Comparison of ENCODE assay signal across 13 cellular contexts in genomic region chr3:127889976-127890650, GRCh38. TPM values are rescaled to one million over a fixed set of nuclear protein-coding genes. Genes with fewer than 3 reads are reported as not detected.
DNase-seq lines count a peak whose midpoint lies in the region; ATAC-seq, FAIRE-seq and TF ChIP-seq lines count a peak whose summit lies in the region.
"Had no signal": no experiment of that assay in that cellular context is flagged by ENCODE, and none has a peak within 500 bp of the region (broad histone marks: within the 10 kb centered on the region; RNA-seq: fewer than 3 reads in every experiment).

No MANE protein-coding gene starts in this region.

- no peak overlapping the region for H3K4me3 ChIP-seq in body of pancreas
- no peak overlapping the region for H3K4me3 ChIP-seq in mesendoderm (ENCODE audit: low read length)
- H3K4me3 ChIP-seq in A673 (ENCODE audit: low read depth, low read length, poor library complexity, severe bottlenecking): no peak overlapping the region
- H3K4me3 ChIP-seq: MG63 had no signal

- H3K79me2 ChIP-seq in mesendoderm (ENCODE audit: control insufficient read depth, insufficient read depth, low read length): no peaks in the 10 kb centered on the region

- H3K27me3 ChIP-seq in body of pancreas: no peaks in the 10 kb centered on the region
- H3K27me3 ChIP-seq in mesendoderm (ENCODE audit: insufficient read depth, low read length, poor library complexity): no peaks in the 10 kb centered on the region
- no peaks in the 10 kb centered on the region for H3K27me3 ChIP-seq in A673 (replicated peaks; ENCODE audit: insufficient read depth, low read depth, low read length, poor library complexity)
- H3K27me3 ChIP-seq: MG63 had no signal

- CTCF ChIA-PET in A673 (lab: Charles Lee): interaction anchor here (0.7 kb wide), 1 partner anchor 234 kb away, joined by 3 read pairs; no protein-coding TSS in a partner anchor

- BruUV-seq in A673 (replicated peaks; lab: Mats Ljungman, UMichigan): no TSS peak

- no peak overlapping the region for H3K9ac ChIP-seq in mesendoderm (ENCODE audit: low read length)

- no peaks in the 10 kb centered on the region for H3K36me3 ChIP-seq in body of pancreas (replicated peaks in 1 of 2; ENCODE audit: insufficient read depth in 1 of 2, low read depth in 2 of 2)
- H3K36me3 ChIP-seq in mesendoderm (ENCODE audit: control insufficient read depth, insufficient read depth, low read length): no peaks in the 10 kb centered on the region
- no peaks in the 10 kb centered on the region for H3K36me3 ChIP-seq in A673 (ENCODE audit: insufficient read depth, low read length, poor library complexity, severe bottlenecking)
- H3K36me3 ChIP-seq: MG63 had no signal

- no peak for FAIRE-seq in urothelium cell line (lab: Jason Lieb, UNC)
- FAIRE-seq: endometrium had no signal

- no peak overlapping the region for H4K5ac ChIP-seq in mesendoderm (ENCODE audit: low read length)

- H3K4ac ChIP-seq in mesendoderm (ENCODE audit: low read depth, low read length): no peak overlapping the region

- POLR2A ChIA-PET in A673 (lab: Charles Lee; ENCODE audit: low non-redundant PET): no interaction called here

- no peak overlapping the region for H3K56ac ChIP-seq in mesendoderm (ENCODE audit: low read length)

- no peak overlapping the region for H2BK15ac ChIP-seq in mesendoderm (replicated peaks; ENCODE audit: low read depth)

- DNase-seq in ELF-1 (ENCODE audit: low read depth, low spot score) (peak; percentile 65), HK-2 (ENCODE audit: unreplicated experiment) (peak; percentile 16), body of pancreas (no peak), mesendoderm (peak; percentile 10), NCI-H82 treated with DMSO at 0.1 percent for 48 hours (lab: John Stamatoyannopoulos, UW; ENCODE audit: unreplicated experiment) (no peak), A673 (ENCODE audit: low spot score) (no peak), urothelium cell line (ENCODE audit: low spot score) (no peak)
- DNase-seq: CD8-positive, alpha-beta T cell; NCI-H446; Right ventricle myocardium superior had no signal

- peak; percentile 33 for ATAC-seq in body of pancreas
- ATAC-seq in HG03280 (IDR thresholded peaks at IDR 0.05; ENCODE audit: unreplicated experiment): no peak
- ATAC-seq: CD8-positive, alpha-beta T cell had no signal

- TF ChIP-seq CTCF in body of pancreas (IDR thresholded peaks at IDR 0.05) (no peak), A673 (conservative IDR thresholded peaks at IDR 0.05; ENCODE audit: low read depth, low read length) (no peak)

- WGBS in body of pancreas, 2 donors: 71 to 83% methylated on average over 3 of the region's 3 CpGs
- no CpG with 5 or more reads among the region's 3 CpGs for WGBS in mesendoderm (ENCODE audit: extremely low coverage, insufficient coverage, low lambda C conversion rate)

- no peak overlapping the region for H3K4me2 ChIP-seq in mesendoderm (ENCODE audit: low read length)

- no peak overlapping the region for H2BK120ac ChIP-seq in mesendoderm (ENCODE audit: low read depth, low read length)

- peak overlapping the region; percentile 58 to 79 (median 70) for H3K27ac ChIP-seq in body of pancreas
- H3K27ac ChIP-seq in mesendoderm (ENCODE audit: low read depth, low read length): no peak overlapping the region
- no peak overlapping the region for H3K27ac ChIP-seq in A673 (ENCODE audit: low read depth, low read length, poor library complexity, severe bottlenecking)

- H3K23ac ChIP-seq in mesendoderm (ENCODE audit: low read length): no peak overlapping the region

- H3K18ac ChIP-seq in mesendoderm (ENCODE audit: low read length): no peak overlapping the region

- H3K4me1 ChIP-seq in body of pancreas: peaks cover 32% of the 10 kb centered on the region
- H3K4me1 ChIP-seq in mesendoderm (ENCODE audit: control insufficient read depth, low read depth, low read length): no peaks in the 10 kb centered on the region
- no peaks in the 10 kb centered on the region for H3K4me1 ChIP-seq in A673 (ENCODE audit: insufficient read depth, low read length, poor library complexity, severe bottlenecking)

- no peak overlapping the region for H4K8ac ChIP-seq in mesendoderm (ENCODE audit: low read depth, low read length)

- H3K9me3 ChIP-seq in body of pancreas (no peaks in the 10 kb centered on the region), A673 (ENCODE audit: low read depth, low read length, poor library complexity, severe bottlenecking) (no peaks in the 10 kb centered on the region)

- no peak overlapping the region for H2BK5ac ChIP-seq in mesendoderm (ENCODE audit: low read length)

- intact Hi-C loops in body of pancreas (cut with DNase I): no loop called here
- intact Hi-C loops in A673 (cut with micrococcal nuclease; ENCODE audit: unreplicated experiment): no loop called here

- no peak for TF ChIP-seq POLR2A in body of pancreas (IDR thresholded peaks at IDR 0.05)

- H3K79me1 ChIP-seq in mesendoderm (ENCODE audit: low read length): no peaks in the 10 kb centered on the region

- H2AK5ac ChIP-seq in mesendoderm (ENCODE audit: low read length): no peak overlapping the region

RNA-seq across cellular contexts. Expression of gene KBTBD12, which starts 24.9 kb away (rescaled TPM):
- total RNA-seq in body of pancreas: 1 to 10 TPM; 2.0 to 3.4 TPM
- polyA plus RNA-seq in mesendoderm (2013, experiment 1 of 2): 0.06 TPM
- 0.08 TPM for polyA plus RNA-seq in mesendoderm (2013, experiment 2 of 2)
- not detected in 2 replicates for total RNA-seq in A673 (2021)
- total RNA-seq: CD8-positive, alpha-beta T cell had no signal

Comparison
In these comparisons a context has a peak if more than half of its experiments do, and no peak if none do; other contexts are left out.
1. DNase-seq: peak in ELF-1 (single experiment), HK-2 (single experiment) and mesendoderm (single experiment); none in body of pancreas (0 of 4), NCI-H82 treated with DMSO at 0.1 percent for 48 hours (single experiment), A673 (single experiment) and urothelium cell line (single experiment).
2. H3K27ac ChIP-seq: peak in body of pancreas (4 of 4); none in mesendoderm (single experiment) and A673 (single experiment).